1 cellular context compared by ENCODE assay signal in the genomic region with DNA sequence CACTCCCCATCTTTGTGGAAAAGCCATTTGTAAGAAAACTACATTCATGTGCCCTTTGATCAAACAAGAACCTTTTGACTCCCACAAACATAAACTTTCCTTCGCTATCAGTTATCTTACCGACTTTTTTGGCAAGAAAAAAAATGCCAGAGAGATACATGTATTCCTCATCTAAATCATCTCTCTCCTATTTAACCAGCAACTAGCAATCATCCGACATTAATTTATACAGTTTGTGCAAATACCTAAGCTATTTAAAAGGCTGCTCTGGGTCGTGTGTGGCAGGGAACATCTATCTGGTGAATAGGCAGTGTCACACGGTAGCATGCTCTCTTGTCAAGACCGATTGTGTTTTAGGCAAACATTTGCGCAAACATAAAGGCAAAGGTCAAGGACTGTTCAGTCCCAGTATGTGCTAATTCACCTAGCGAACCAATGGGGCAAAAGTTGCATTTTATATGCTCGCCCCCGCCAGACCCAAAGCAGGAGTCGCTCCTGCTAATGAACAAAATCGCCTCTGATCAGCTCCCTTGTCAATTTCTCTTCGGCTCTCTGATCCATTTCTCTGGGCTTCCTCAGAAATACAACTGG.
A peak's percentile ranks its signal among the peaks of the same experiment; 100 is the strongest.
TF ChIP-seq lines count a peak whose summit lies in the region.

No MANE protein-coding gene starts in this region.

TF ChIP-seq in HepG2, 621 proteins besides CTCF, POLR2A, EP300 and RAD21 (continued from another document and continues in another):
- TF ChIP-seq ZHX2 (IDR thresholded peaks at IDR 0.05; ENCODE audit: low read depth) (no peak), ZHX2 (CRISPR knock-in tag; IDR thresholded peaks at IDR 0.05; ENCODE audit: borderline replicate concordance) (no peak), PAWR (CRISPR knock-in tag; IDR thresholded peaks at IDR 0.05; ENCODE audit: borderline replicate concordance) (no peak), ZFYVE20 (CRISPR knock-in tag; IDR thresholded peaks at IDR 0.05; ENCODE audit: borderline replicate concordance, low read depth) (no peak), KDM2A (CRISPR knock-in tag; IDR thresholded peaks at IDR 0.05; ENCODE audit: borderline replicate concordance, low read depth) (no peak), ARID5B (CRISPR knock-in tag; IDR thresholded peaks at IDR 0.05) (peak; percentile 90), ZNF33A (CRISPR knock-in tag; IDR thresholded peaks at IDR 0.05; ENCODE audit: borderline replicate concordance) (no peak), ATF5 (CRISPR knock-in tag; IDR thresholded peaks at IDR 0.05; ENCODE audit: low read depth) (no peak), CBFB (CRISPR knock-in tag; IDR thresholded peaks at IDR 0.05) (peak; percentile 53; the same call in 1 of the 2 replicates), THRA (CRISPR knock-in tag; IDR thresholded peaks at IDR 0.05; ENCODE audit: borderline replicate concordance) (no peak), NCOR1 (IDR thresholded peaks at IDR 0.05; ENCODE audit: borderline replicate concordance, low read length) (peak; percentile 65; the same call in 1 of the 2 replicates), NCOA2 (CRISPR knock-in tag; IDR thresholded peaks at IDR 0.05) (peak; percentile 80), DZIP1 (CRISPR knock-in tag; IDR thresholded peaks at IDR 0.05) (no peak), ZMYM2 (CRISPR knock-in tag; IDR thresholded peaks at IDR 0.05) (no peak), SMYD3 (CRISPR knock-in tag; IDR thresholded peaks at IDR 0.05) (no peak), ZNF619 (CRISPR knock-in tag; IDR thresholded peaks at IDR 0.05) (no peak), ZNF614 (CRISPR knock-in tag; IDR thresholded peaks at IDR 0.05; ENCODE audit: borderline replicate concordance) (peak; percentile 59; the same call in 1 of the 2 replicates), ZBTB38 (CRISPR knock-in tag; IDR thresholded peaks at IDR 0.05) (no peak), ZFP36L2 (CRISPR knock-in tag; IDR thresholded peaks at IDR 0.05) (no peak), AHR (CRISPR knock-in tag; IDR thresholded peaks at IDR 0.05) (no peak), SPEN (CRISPR knock-in tag; IDR thresholded peaks at IDR 0.05; ENCODE audit: low read depth) (no peak), SRSF1 (optimal IDR thresholded peaks at IDR 0.05; ENCODE audit: low read depth, low read length) (no peak), THAP11 (CRISPR knock-in tag; IDR thresholded peaks at IDR 0.05) (peak; percentile 51)
- TF ChIP-seq, protein P1, sequence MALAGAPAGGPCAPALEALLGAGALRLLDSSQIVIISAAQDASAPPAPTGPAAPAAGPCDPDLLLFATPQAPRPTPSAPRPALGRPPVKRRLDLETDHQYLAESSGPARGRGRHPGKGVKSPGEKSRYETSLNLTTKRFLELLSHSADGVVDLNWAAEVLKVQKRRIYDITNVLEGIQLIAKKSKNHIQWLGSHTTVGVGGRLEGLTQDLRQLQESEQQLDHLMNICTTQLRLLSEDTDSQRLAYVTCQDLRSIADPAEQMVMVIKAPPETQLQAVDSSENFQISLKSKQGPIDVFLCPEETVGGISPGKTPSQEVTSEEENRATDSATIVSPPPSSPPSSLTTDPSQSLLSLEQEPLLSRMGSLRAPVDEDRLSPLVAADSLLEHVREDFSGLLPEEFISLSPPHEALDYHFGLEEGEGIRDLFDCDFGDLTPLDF (CRISPR knock-in tag; IDR thresholded peaks at IDR 0.05) = no peak
- TF ChIP-seq, protein P2, sequence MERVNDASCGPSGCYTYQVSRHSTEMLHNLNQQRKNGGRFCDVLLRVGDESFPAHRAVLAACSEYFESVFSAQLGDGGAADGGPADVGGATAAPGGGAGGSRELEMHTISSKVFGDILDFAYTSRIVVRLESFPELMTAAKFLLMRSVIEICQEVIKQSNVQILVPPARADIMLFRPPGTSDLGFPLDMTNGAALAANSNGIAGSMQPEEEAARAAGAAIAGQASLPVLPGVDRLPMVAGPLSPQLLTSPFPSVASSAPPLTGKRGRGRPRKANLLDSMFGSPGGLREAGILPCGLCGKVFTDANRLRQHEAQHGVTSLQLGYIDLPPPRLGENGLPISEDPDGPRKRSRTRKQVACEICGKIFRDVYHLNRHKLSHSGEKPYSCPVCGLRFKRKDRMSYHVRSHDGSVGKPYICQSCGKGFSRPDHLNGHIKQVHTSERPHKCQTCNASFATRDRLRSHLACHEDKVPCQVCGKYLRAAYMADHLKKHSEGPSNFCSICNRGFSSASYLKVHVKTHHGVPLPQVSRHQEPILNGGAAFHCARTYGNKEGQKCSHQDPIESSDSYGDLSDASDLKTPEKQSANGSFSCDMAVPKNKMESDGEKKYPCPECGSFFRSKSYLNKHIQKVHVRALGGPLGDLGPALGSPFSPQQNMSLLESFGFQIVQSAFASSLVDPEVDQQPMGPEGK (CRISPR knock-in tag; IDR thresholded peaks at IDR 0.05) = peak; percentile 93
- TF ChIP-seq, protein P3, sequence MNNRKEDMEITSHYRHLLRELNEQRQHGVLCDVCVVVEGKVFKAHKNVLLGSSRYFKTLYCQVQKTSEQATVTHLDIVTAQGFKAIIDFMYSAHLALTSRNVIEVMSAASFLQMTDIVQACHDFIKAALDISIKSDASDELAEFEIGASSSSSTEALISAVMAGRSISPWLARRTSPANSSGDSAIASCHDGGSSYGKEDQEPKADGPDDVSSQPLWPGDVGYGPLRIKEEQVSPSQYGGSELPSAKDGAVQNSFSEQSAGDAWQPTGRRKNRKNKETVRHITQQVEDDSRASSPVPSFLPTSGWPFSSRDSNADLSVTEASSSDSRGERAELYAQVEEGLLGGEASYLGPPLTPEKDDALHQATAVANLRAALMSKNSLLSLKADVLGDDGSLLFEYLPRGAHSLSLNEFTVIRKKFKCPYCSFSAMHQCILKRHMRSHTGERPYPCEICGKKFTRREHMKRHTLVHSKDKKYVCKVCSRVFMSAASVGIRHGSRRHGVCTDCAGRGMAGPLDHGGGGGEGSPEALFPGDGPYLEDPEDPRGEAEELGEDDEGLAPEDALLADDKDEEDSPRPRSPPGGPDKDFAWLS (CRISPR knock-in tag; IDR thresholded peaks at IDR 0.05; ENCODE audit: borderline replicate concordance) = no peak
- TF ChIP-seq, protein P4, sequence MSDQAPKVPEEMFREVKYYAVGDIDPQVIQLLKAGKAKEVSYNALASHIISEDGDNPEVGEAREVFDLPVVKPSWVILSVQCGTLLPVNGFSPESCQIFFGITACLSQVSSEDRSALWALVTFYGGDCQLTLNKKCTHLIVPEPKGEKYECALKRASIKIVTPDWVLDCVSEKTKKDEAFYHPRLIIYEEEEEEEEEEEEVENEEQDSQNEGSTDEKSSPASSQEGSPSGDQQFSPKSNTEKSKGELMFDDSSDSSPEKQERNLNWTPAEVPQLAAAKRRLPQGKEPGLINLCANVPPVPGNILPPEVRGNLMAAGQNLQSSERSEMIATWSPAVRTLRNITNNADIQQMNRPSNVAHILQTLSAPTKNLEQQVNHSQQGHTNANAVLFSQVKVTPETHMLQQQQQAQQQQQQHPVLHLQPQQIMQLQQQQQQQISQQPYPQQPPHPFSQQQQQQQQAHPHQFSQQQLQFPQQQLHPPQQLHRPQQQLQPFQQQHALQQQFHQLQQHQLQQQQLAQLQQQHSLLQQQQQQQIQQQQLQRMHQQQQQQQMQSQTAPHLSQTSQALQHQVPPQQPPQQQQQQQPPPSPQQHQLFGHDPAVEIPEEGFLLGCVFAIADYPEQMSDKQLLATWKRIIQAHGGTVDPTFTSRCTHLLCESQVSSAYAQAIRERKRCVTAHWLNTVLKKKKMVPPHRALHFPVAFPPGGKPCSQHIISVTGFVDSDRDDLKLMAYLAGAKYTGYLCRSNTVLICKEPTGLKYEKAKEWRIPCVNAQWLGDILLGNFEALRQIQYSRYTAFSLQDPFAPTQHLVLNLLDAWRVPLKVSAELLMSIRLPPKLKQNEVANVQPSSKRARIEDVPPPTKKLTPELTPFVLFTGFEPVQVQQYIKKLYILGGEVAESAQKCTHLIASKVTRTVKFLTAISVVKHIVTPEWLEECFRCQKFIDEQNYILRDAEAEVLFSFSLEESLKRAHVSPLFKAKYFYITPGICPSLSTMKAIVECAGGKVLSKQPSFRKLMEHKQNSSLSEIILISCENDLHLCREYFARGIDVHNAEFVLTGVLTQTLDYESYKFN (CRISPR knock-in tag; conservative IDR thresholded peaks at IDR 0.05) = peak; percentile 54; the same call in 1 of the 2 replicates
